1 cellular context compared by ENCODE assay signal in the genomic region with DNA sequence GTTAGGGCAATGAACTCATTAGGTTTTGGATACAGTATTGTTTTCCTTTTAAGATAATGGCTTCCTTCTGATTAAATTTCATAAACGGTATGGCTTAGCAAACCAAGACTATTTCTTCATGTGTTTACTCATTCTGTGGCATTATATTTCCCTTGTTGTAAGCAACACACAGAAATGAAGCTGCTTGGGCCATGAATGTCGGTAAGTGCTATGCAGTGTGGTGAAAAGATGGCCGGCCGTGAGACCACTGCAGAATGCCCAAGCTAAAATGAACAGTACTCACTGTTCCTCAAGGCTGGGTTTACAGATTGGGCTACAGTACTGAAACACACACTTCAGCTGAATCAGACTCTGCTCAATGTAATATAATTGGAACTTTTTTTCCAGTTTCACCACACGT.
TF ChIP-seq lines count a peak whose summit lies in the region.

No MANE protein-coding gene starts in this region.

TF ChIP-seq in HepG2, 621 proteins besides CTCF, POLR2A, EP300 and RAD21:
- no peak for TF ChIP-seq SRSF9 (IDR thresholded peaks at IDR 0.05; ENCODE audit: borderline replicate concordance, insufficient read depth, low read depth, low read length, poor library complexity, severe bottlenecking)
- no peak for TF ChIP-seq MBNL3 (CRISPR knock-in tag; conservative IDR thresholded peaks at IDR 0.05)
- no peak for TF ChIP-seq ZNF274 (CRISPR knock-in tag; IDR thresholded peaks at IDR 0.05)
- TF ChIP-seq RCOR2 (CRISPR knock-in tag; IDR thresholded peaks at IDR 0.05): no peak
- no peak for TF ChIP-seq JDP2 (CRISPR knock-in tag; IDR thresholded peaks at IDR 0.05; ENCODE audit: borderline replicate concordance)
- TF ChIP-seq ZFP91 (CRISPR knock-in tag; IDR thresholded peaks at IDR 0.05; ENCODE audit: borderline replicate concordance): no peak
- TF ChIP-seq ZBTB3 (CRISPR knock-in tag; IDR thresholded peaks at IDR 0.05; ENCODE audit: borderline replicate concordance, low read depth): no peak
- TF ChIP-seq ZNF407 (CRISPR knock-in tag; IDR thresholded peaks at IDR 0.05; ENCODE audit: not compliant biosample characterization): no peak
- TF ChIP-seq ZNF709 (CRISPR knock-in tag; IDR thresholded peaks at IDR 0.05): no peak
- TF ChIP-seq RBM39 (IDR thresholded peaks at IDR 0.05; ENCODE audit: low read depth, low read length, poor library complexity, severe bottlenecking): no peak
- TF ChIP-seq ZBTB26 (CRISPR knock-in tag; IDR thresholded peaks at IDR 0.05; ENCODE audit: borderline replicate concordance): no peak
